In genomic region chr14:33902363-33902762, GRCh38 we compare ENCODE assay signal across 1 cellular context.
A peak's percentile ranks its signal among the peaks of the same experiment; 100 is the strongest.
TF ChIP-seq lines count a peak whose summit lies in the region.

No MANE protein-coding gene starts in this region.

TF ChIP-seq in HepG2, 621 proteins besides CTCF, POLR2A, EP300 and RAD21:
- 0 out of 2 replicates have a peak, but pooled peaks have one; percentile 18 for TF ChIP-seq GABPB1 (CRISPR knock-in tag; IDR thresholded peaks at IDR 0.05)
- TF ChIP-seq ZNF3 (CRISPR knock-in tag; IDR thresholded peaks at IDR 0.05) = no peak
- no peak for TF ChIP-seq PATZ1 (CRISPR knock-in tag; IDR thresholded peaks at IDR 0.05)
- 0 out of 2 replicates have a peak, but pooled peaks have one; percentile 8 for TF ChIP-seq ZNF546 (CRISPR knock-in tag; conservative IDR thresholded peaks at IDR 0.05)
- peak; percentile 42 for TF ChIP-seq HNRNPLL (IDR thresholded peaks at IDR 0.05; ENCODE audit: low read depth, low read length, poor library complexity, severe bottlenecking)
- TF ChIP-seq ZNF451 (CRISPR knock-in tag; IDR thresholded peaks at IDR 0.05) = no peak
- TF ChIP-seq MXD1 (CRISPR knock-in tag; IDR thresholded peaks at IDR 0.05) = no peak
- TF ChIP-seq ETV5 (CRISPR knock-in tag; IDR thresholded peaks at IDR 0.05; ENCODE audit: borderline replicate concordance) = no peak
- no peak for TF ChIP-seq MAZ (IDR thresholded peaks at IDR 0.05; ENCODE audit: borderline replicate concordance, low read depth, low read length)
- no peak for TF ChIP-seq MAZ (CRISPR knock-in tag; IDR thresholded peaks at IDR 0.05; ENCODE audit: low read depth)
- TF ChIP-seq SNAPC4 (CRISPR knock-in tag; IDR thresholded peaks at IDR 0.05) = no peak
- TF ChIP-seq KDM5B (CRISPR knock-in tag; IDR thresholded peaks at IDR 0.05; ENCODE audit: borderline replicate concordance) = peak; percentile 16; the same call in 1 of the 2 replicates
- 0 out of 2 replicates have a peak, but pooled peaks have one; percentile 40 for TF ChIP-seq ZNF280B (CRISPR knock-in tag; IDR thresholded peaks at IDR 0.05; ENCODE audit: borderline replicate concordance)
- TF ChIP-seq ZNF768 (CRISPR knock-in tag; IDR thresholded peaks at IDR 0.05) = peak; percentile 20; the same call in 1 of the 2 replicates
